ENCODE assay signal across 8 cellular contexts in genomic region chr1:215606564-215607168, GRCh38. TPM values are rescaled to one million over a fixed set of nuclear protein-coding genes. Genes with fewer than 3 reads are reported as not detected.
DNase-seq lines count a peak whose midpoint lies in the region; ATAC-seq and TF ChIP-seq lines count a peak whose summit lies in the region.

No MANE protein-coding gene starts in this region.

- TF ChIP-seq CTCF in AG10803 (conservative IDR thresholded peaks at IDR 0.05; ENCODE audit: low read length) (peak; percentile 60), right atrium auricular region (IDR thresholded peaks at IDR 0.05) (peak; percentile 20 to 64)

- H3K27me3 ChIP-seq in right atrium auricular region = no peaks in the 10 kb centered on the region

- H3K4me3 ChIP-seq in AG10803 (ENCODE audit: low read length) (no peak overlapping the region), right atrium auricular region (no peak overlapping the region)

- H3K36me3 ChIP-seq in right atrium auricular region = peaks cover 13% of the 10 kb centered on the region

- H3K9me3 ChIP-seq in right atrium auricular region = no peaks in the 10 kb centered on the region

- H3K4me1 ChIP-seq in right atrium auricular region = peaks cover 0 to 7% of the 10 kb centered on the region in 2 donors

- peak; percentile 51 for ATAC-seq in GM21447 (IDR thresholded peaks at IDR 0.05; ENCODE audit: unreplicated experiment)
- no peak for ATAC-seq in HG03342 (IDR thresholded peaks at IDR 0.05; ENCODE audit: unreplicated experiment)

- H3K27ac ChIP-seq in right atrium auricular region = no peak overlapping the region
- H3K27ac ChIP-seq in substantia nigra (ENCODE audit: low read depth, low read length, poor library complexity, severe bottlenecking) = no peak overlapping the region

- DNase-seq in AG10803 (ENCODE audit: low read depth) (peak; percentile 20), RKO (ENCODE audit: low spot score) (peak; percentile 59), right atrium auricular region (ENCODE audit: low spot score) (no peak), substantia nigra (lab: John Stamatoyannopoulos, UW) (no peak), occipital lobe (lab: John Stamatoyannopoulos, UW) (no peak), NCI-H748 treated with DMSO at 0.1 percent for 48 hours (lab: John Stamatoyannopoulos, UW) (no peak)

RNA-seq across cellular contexts. Expression of gene KCTD3, which starts 39.6 kb away (rescaled TPM):
- 10 to 100 TPM; 12.5 to 14.3 TPM for total RNA-seq in right atrium auricular region
- 69.9 TPM for total RNA-seq in occipital lobe

Comparison
In these comparisons a context has a peak if more than half of its experiments do, and no peak if none do; other contexts are left out.
1. DNase-seq: peak in AG10803 (single experiment) and RKO (single experiment); none in right atrium auricular region (single experiment), substantia nigra (0 of 49), occipital lobe (single experiment) and NCI-H748 treated with DMSO at 0.1 percent for 48 hours (single experiment).